ENCODE assay signal across 24 cellular contexts in genomic region chr1:229012823-229013222, GRCh38.
"Had no signal": no experiment of that assay in that cellular context is flagged by ENCODE, and none has a peak within 500 bp of the region (broad histone marks: within the 10 kb centered on the region; RNA-seq: fewer than 3 reads in every experiment).

No MANE protein-coding gene starts in this region.

- H3K4me3 ChIP-seq: colonic mucosa, gastroesophageal sphincter, lung, psoas muscle, spleen, tibial artery, upper lobe of left lung, vagina had no signal

- H3K27me3 ChIP-seq: colonic mucosa, gastroesophageal sphincter, spleen, tibial artery, upper lobe of left lung, vagina had no signal

- DNase-seq: colonic mucosa; dermis blood vessel endothelial cell; foreskin fibroblast; glutamatergic neuron; immature natural killer cell; kidney; left cardiac atrium; left ventricle myocardium superior; mesendoderm; naive thymus-derived CD4-positive, alpha-beta T cell; nephron progenitor cell; psoas muscle; retina; spleen; stimulated activated CD4-positive, alpha-beta T cell treated with anti-CD3 and anti-CD28 coated beads, Interleukin-15, amount 100 ng/mL, for 24 hours; stimulated activated CD4-positive, alpha-beta T cell treated with anti-CD3 and anti-CD28 coated beads, Interleukin-1b, Interleukin-23, amount 100 ng/mL, for 48 hours; stimulated activated CD4-positive, alpha-beta T cell treated with anti-CD3 and anti-CD28 coated beads, Interleukin-4, amount 100 ng/mL, for 24 hours; tibial artery; upper lobe of left lung had no signal

- ATAC-seq: gastroesophageal sphincter; left cardiac atrium; left ventricle myocardium superior; naive thymus-derived CD4-positive, alpha-beta T cell; psoas muscle; sciatic nerve; stimulated activated memory B cell treated with anti-CD40 and anti-IgM and Interleukin-4, amounts not matched to agents 10 μg/mL and 1 μg/mL and 100 μg/mL, for 72 hours had no signal

- H3K4me1 ChIP-seq: colonic mucosa, gastroesophageal sphincter, tibial artery, upper lobe of left lung, vagina had no signal

- H3K27ac ChIP-seq: colonic mucosa, gastroesophageal sphincter, psoas muscle, spleen, tibial artery, upper lobe of left lung, vagina had no signal

- H3K36me3 ChIP-seq: colonic mucosa, gastroesophageal sphincter, spleen, tibial artery, upper lobe of left lung, vagina had no signal

- H3K9me3 ChIP-seq: colonic mucosa, gastroesophageal sphincter, psoas muscle, spleen, tibial artery, upper lobe of left lung, vagina had no signal
